ENCODE assay signal across 18 cellular contexts in the genomic region with DNA sequence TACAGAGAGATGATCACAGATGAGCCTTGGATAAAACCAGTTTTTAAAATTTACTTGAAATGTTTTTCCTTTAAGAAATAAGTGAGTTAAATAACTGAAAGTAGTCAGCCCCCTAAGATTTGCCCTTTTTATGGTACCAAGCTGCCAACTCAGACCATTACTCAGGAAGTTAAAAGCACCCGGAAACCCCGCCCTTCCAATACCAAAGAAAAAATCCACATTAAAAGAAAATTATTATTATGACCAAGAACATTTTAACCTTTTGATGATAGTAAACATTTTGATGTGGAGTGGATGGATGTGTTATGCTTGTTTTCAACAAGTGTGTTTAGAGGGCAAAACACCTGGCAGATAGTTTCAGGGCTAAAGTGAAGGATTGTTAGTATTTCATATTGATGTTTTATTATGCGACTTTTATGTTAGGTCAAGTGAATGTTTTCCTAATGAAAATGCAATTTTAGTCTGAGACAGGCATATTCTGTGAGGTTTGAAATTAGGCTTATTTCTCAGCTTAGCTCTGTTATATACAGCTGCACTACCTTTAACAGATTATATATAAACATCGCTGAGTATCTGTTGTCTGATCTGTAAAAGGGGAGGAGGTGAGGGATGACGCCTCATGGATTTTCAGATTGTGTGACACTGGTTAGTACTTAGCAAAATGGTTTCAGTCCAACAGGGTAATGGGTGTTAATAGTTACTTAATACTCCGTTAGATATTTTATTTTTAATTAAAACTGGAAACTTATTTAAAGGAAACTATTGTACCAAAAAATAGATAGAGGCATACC.
A peak's percentile ranks its signal among the peaks of the same experiment; 100 is the strongest.
DNase-seq lines count a peak whose midpoint lies in the region; ATAC-seq, FAIRE-seq and TF ChIP-seq lines count a peak whose summit lies in the region.
"Had no signal": no experiment of that assay in that cellular context is flagged by ENCODE, and none has a peak within 500 bp of the region (broad histone marks: within the 10 kb centered on the region; RNA-seq: fewer than 3 reads in every experiment).

No MANE protein-coding gene starts in this region.

- H3K4me1 Mint-ChIP-seq in MCF 10A (ENCODE audit: insufficient read depth, unreplicated experiment) (peaks cover 7% of the 10 kb centered on the region), immature natural killer cell (peaks cover 69 to 91% of the 10 kb centered on the region in 2 donors)
- H3K4me1 Mint-ChIP-seq in activated T-helper 17 cell treated with anti-CD3 and anti-CD28 coated beads, Interleukin-2, amount 50 U/mL, for 72 hours: peaks cover 23% of the 10 kb centered on the region

- no peaks in the 10 kb centered on the region for H3K9me3 ChIP-seq in breast epithelium
- H3K9me3 ChIP-seq in thyroid gland: no peaks in the 10 kb centered on the region

- H3K4me3 Mint-ChIP-seq in MCF 10A (ENCODE audit: unreplicated experiment) (no peak overlapping the region), immature natural killer cell (peak overlapping the region; percentile 42 to 78 (median 58))
- H3K4me3 Mint-ChIP-seq in activated T-helper 17 cell treated with anti-CD3 and anti-CD28 coated beads, Interleukin-2, amount 50 U/mL, for 72 hours: peak overlapping the region; percentile 49
- H3K4me3 Mint-ChIP-seq: HFFc6 had no signal

- H3K27ac Mint-ChIP-seq in MCF 10A (ENCODE audit: low read depth, unreplicated experiment): no peak overlapping the region
- H3K27ac Mint-ChIP-seq in activated T-helper 17 cell treated with anti-CD3 and anti-CD28 coated beads, Interleukin-2, amount 50 U/mL, for 72 hours: peak overlapping the region; percentile 63
- H3K27ac Mint-ChIP-seq in immature natural killer cell: peak overlapping the region; percentile 29 to 65 (median 46)
- H3K27ac Mint-ChIP-seq: CD4-positive, alpha-beta T cell; HFFc6 had no signal

- intact Hi-C loops in MCF 10A (cut with micrococcal nuclease) (no loop called here), breast epithelium (cut with DNase I; ENCODE audit: low total_unique reads) (no loop called here), thyroid gland (cut with DNase I) (no loop called here)

- TF ChIP-seq CTCF in MCF 10A (IDR thresholded peaks at IDR 0.05; ENCODE audit: unreplicated experiment) (no peak), breast epithelium (IDR thresholded peaks at IDR 0.05) (no peak), thyroid gland (IDR thresholded peaks at IDR 0.05) (no peak)

- H3K4me3 ChIP-seq in breast epithelium (no peak overlapping the region), thyroid gland (replicated peaks in 1 of 3) (no peak overlapping the region)
- H3K4me3 ChIP-seq: K562 had no signal

- H3K36me3 Mint-ChIP-seq in MCF 10A (ENCODE audit: insufficient read depth, unreplicated experiment) (peaks cover 31% of the 10 kb centered on the region), immature natural killer cell (peaks cover 0 to 4% (median 4%) of the 10 kb centered on the region in 3 donors)
- H3K36me3 Mint-ChIP-seq in activated T-helper 17 cell treated with anti-CD3 and anti-CD28 coated beads, Interleukin-2, amount 50 U/mL, for 72 hours (ENCODE audit: low read depth): peaks cover 39% of the 10 kb centered on the region

- POLR2A ChIA-PET in MCF 10A (lab: Yijun Ruan, JAX): interaction anchor here (1.2 kb wide), 1 partner anchor 11 kb away, joined by 3 read pairs; no protein-coding TSS in a partner anchor

- H3K36me3 ChIP-seq in breast epithelium: no peaks in the 10 kb centered on the region
- H3K36me3 ChIP-seq in thyroid gland: no peaks in the 10 kb centered on the region

- no peak for DNase-seq in MCF 10A (ENCODE audit: unreplicated experiment)
- no peak for DNase-seq in breast epithelium (ENCODE audit: low spot score in 2 of 2)
- no peak for DNase-seq in GM12892 (ENCODE audit: insufficient read length)
- DNase-seq in immature natural killer cell: no peak
- DNase-seq in stimulated activated CD4-positive, alpha-beta T cell treated with anti-CD3 and anti-CD28 coated beads, Interleukin-12 subunit alpha, Interleukin-12 subunit beta, amount 100 ng/mL, for 4 hours: no peak
- DNase-seq in thyroid gland: no peak
- DNase-seq: ACHN; CD4-positive, alpha-beta T cell; GF-D8; GOT3; HFFc6; NCI-H1092; NCI-H2227 treated with DMSO at 0.1 percent for 48 hours; NCI-H526; RPMI8226 had no signal

- WGBS in thyroid gland, 2 donors: 86 to 94% methylated on average over 6 of the region's 6 CpGs

- peak; percentile 36 for FAIRE-seq in GM12892 (lab: Jason Lieb, UNC)
- FAIRE-seq: K562 had no signal

- TF ChIP-seq POLR2A in breast epithelium (IDR thresholded peaks at IDR 0.05) (no peak), GM12892 (IDR thresholded peaks at IDR 0.05; ENCODE audit: low read depth, low read length) (no peak), thyroid gland (IDR thresholded peaks at IDR 0.05) (no peak)

- H3K27me3 Mint-ChIP-seq in MCF 10A (ENCODE audit: insufficient read depth, unreplicated experiment) (no peaks in the 10 kb centered on the region), immature natural killer cell (ENCODE audit: low read depth in 3 of 3) (peaks cover 0 to 4% (median 0%) of the 10 kb centered on the region in 3 donors)
- no peaks in the 10 kb centered on the region for H3K27me3 Mint-ChIP-seq in activated T-helper 17 cell treated with anti-CD3 and anti-CD28 coated beads, Interleukin-2, amount 50 U/mL, for 72 hours
- H3K27me3 Mint-ChIP-seq: CD4-positive, alpha-beta T cell had no signal

- TSS peak; percentile 17 for BruUV-seq in MCF 10A (replicated peaks; lab: Mats Ljungman, UMichigan)

- H3K27ac ChIP-seq in breast epithelium (no peak overlapping the region), thyroid gland (no peak overlapping the region)
- H3K27ac ChIP-seq: HL-60 had no signal

- CTCF ChIA-PET in MCF 10A (lab: Yijun Ruan, JAX): interaction anchor here (0.6 kb wide), 2 partner anchors 225 to 770 kb away, joined by 3 read pairs; no protein-coding TSS in a partner anchor

- H3K4me1 ChIP-seq in breast epithelium (no peaks in the 10 kb centered on the region), thyroid gland (peaks cover 16 to 33% of the 10 kb centered on the region in 2 donors)

- H3K9me3 Mint-ChIP-seq in MCF 10A (ENCODE audit: unreplicated experiment) (no peaks in the 10 kb centered on the region), immature natural killer cell (no peaks in the 10 kb centered on the region)
- H3K9me3 Mint-ChIP-seq in activated T-helper 17 cell treated with anti-CD3 and anti-CD28 coated beads, Interleukin-2, amount 50 U/mL, for 72 hours: no peaks in the 10 kb centered on the region
- H3K9me3 Mint-ChIP-seq: CD4-positive, alpha-beta T cell; HFFc6 had no signal

- no peak for ATAC-seq in activated T-helper 17 cell treated with anti-CD3 and anti-CD28 coated beads, Interleukin-2, amount 50 U/mL, for 72 hours (replicated peaks)
- ATAC-seq: K562 had no signal

- no peaks in the 10 kb centered on the region for H3K27me3 ChIP-seq in breast epithelium
- H3K27me3 ChIP-seq in thyroid gland: no peaks in the 10 kb centered on the region
